ENCODE assay signal across 1 cellular context in the genomic region with DNA sequence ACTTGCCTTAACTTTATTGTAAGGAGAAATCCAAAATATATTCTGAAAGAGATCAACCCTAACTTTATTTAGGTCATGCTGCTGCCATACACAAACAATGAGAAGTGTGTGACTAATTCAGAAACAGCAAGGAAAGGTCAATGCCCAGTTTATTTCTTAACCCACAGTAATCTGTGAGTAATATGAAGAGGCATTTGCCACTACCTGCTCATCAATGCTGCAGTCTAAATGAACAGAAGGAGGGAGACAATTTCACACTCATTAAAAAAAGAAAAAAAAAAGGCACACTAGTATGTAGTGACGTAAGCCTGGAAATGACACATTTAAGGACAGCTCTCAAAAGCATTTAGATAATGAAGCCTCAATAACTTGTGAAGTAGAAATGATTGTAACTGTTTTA.
TF ChIP-seq lines count a peak whose summit lies in the region.

No MANE protein-coding gene starts in this region.

TF ChIP-seq in GM23338, 12 proteins besides CTCF, POLR2A, EP300 and RAD21:
- TF ChIP-seq, protein P1, sequence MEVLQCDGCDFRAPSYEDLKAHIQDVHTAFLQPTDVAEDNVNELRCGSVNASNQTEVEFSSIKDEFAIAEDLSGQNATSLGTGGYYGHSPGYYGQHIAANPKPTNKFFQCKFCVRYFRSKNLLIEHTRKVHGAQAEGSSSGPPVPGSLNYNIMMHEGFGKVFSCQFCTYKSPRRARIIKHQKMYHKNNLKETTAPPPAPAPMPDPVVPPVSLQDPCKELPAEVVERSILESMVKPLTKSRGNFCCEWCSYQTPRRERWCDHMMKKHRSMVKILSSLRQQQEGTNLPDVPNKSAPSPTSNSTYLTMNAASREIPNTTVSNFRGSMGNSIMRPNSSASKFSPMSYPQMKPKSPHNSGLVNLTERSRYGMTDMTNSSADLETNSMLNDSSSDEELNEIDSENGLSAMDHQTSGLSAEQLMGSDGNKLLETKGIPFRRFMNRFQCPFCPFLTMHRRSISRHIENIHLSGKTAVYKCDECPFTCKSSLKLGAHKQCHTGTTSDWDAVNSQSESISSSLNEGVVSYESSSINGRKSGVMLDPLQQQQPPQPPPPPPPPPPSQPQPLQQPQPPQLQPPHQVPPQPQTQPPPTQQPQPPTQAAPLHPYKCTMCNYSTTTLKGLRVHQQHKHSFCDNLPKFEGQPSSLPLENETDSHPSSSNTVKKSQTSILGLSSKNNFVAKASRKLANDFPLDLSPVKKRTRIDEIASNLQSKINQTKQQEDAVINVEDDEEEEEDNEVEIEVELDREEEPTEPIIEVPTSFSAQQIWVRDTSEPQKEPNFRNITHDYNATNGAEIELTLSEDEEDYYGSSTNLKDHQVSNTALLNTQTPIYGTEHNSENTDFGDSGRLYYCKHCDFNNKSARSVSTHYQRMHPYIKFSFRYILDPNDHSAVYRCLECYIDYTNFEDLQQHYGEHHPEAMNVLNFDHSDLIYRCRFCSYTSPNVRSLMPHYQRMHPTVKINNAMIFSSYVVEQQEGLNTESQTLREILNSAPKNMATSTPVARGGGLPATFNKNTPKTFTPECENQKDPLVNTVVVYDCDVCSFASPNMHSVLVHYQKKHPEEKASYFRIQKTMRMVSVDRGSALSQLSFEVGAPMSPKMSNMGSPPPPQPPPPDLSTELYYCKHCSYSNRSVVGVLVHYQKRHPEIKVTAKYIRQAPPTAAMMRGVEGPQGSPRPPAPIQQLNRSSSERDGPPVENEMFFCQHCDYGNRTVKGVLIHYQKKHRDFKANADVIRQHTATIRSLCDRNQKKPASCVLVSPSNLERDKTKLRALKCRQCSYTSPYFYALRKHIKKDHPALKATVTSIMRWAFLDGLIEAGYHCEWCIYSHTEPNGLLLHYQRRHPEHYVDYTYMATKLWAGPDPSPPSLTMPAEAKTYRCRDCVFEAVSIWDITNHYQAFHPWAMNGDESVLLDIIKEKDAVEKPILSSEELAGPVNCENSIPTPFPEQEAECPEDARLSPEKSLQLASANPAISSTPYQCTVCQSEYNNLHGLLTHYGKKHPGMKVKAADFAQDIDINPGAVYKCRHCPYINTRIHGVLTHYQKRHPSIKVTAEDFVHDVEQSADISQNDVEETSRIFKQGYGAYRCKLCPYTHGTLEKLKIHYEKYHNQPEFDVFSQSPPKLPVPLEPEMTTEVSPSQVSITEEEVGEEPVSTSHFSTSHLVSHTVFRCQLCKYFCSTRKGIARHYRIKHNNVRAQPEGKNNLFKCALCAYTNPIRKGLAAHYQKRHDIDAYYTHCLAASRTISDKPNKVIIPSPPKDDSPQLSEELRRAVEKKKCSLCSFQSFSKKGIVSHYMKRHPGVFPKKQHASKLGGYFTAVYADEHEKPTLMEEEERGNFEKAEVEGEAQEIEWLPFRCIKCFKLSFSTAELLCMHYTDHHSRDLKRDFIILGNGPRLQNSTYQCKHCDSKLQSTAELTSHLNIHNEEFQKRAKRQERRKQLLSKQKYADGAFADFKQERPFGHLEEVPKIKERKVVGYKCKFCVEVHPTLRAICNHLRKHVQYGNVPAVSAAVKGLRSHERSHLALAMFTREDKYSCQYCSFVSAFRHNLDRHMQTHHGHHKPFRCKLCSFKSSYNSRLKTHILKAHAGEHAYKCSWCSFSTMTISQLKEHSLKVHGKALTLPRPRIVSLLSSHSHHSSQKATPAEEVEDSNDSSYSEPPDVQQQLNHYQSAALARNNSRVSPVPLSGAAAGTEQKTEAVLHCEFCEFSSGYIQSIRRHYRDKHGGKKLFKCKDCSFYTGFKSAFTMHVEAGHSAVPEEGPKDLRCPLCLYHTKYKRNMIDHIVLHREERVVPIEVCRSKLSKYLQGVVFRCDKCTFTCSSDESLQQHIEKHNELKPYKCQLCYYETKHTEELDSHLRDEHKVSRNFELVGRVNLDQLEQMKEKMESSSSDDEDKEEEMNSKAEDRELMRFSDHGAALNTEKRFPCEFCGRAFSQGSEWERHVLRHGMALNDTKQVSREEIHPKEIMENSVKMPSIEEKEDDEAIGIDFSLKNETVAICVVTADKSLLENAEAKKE (CRISPR knock-in tag; IDR thresholded peaks at IDR 0.05), result no peak
- TF ChIP-seq ZNF114 (CRISPR knock-in tag; IDR thresholded peaks at IDR 0.05) (no peak), NANOG (IDR thresholded peaks at IDR 0.05; ENCODE audit: borderline replicate concordance) (no peak), JUNB (IDR thresholded peaks at IDR 0.05; ENCODE audit: unreplicated experiment) (no peak), ZNF331 (CRISPR knock-in tag; IDR thresholded peaks at IDR 0.05; ENCODE audit: low read depth) (no peak), STAT1 (IDR thresholded peaks at IDR 0.05; ENCODE audit: unreplicated experiment) (no peak), POLR2AphosphoS5 (IDR thresholded peaks at IDR 0.05; ENCODE audit: low read depth) (no peak)
- TF ChIP-seq, protein P2, sequence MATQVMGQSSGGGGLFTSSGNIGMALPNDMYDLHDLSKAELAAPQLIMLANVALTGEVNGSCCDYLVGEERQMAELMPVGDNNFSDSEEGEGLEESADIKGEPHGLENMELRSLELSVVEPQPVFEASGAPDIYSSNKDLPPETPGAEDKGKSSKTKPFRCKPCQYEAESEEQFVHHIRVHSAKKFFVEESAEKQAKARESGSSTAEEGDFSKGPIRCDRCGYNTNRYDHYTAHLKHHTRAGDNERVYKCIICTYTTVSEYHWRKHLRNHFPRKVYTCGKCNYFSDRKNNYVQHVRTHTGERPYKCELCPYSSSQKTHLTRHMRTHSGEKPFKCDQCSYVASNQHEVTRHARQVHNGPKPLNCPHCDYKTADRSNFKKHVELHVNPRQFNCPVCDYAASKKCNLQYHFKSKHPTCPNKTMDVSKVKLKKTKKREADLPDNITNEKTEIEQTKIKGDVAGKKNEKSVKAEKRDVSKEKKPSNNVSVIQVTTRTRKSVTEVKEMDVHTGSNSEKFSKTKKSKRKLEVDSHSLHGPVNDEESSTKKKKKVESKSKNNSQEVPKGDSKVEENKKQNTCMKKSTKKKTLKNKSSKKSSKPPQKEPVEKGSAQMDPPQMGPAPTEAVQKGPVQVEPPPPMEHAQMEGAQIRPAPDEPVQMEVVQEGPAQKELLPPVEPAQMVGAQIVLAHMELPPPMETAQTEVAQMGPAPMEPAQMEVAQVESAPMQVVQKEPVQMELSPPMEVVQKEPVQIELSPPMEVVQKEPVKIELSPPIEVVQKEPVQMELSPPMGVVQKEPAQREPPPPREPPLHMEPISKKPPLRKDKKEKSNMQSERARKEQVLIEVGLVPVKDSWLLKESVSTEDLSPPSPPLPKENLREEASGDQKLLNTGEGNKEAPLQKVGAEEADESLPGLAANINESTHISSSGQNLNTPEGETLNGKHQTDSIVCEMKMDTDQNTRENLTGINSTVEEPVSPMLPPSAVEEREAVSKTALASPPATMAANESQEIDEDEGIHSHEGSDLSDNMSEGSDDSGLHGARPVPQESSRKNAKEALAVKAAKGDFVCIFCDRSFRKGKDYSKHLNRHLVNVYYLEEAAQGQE (IDR thresholded peaks at IDR 0.05; ENCODE audit: unreplicated experiment), result no peak
